23 cellular contexts compared by ENCODE assay signal in genomic region chr6:31948306-31948705, GRCh38. TPM values are rescaled to one million over a fixed set of nuclear protein-coding genes. Genes with fewer than 3 reads are reported as not detected.
"Had no signal": no experiment of that assay in that cellular context is flagged by ENCODE, and none has a peak within 500 bp of the region (broad histone marks: within the 10 kb centered on the region; RNA-seq: fewer than 3 reads in every experiment).

No MANE protein-coding gene starts in this region.

- H3K36me3 Mint-ChIP-seq: natural killer cell had no signal

- FAIRE-seq: endothelial cell of umbilical vein, keratinocyte had no signal

- H3K4me1 Mint-ChIP-seq: central memory CD8-positive, alpha-beta T cell had no signal

- H3K4me2 ChIP-seq: hepatocyte, smooth muscle cell had no signal

- H3K4me3 ChIP-seq: body of pancreas, esophagus squamous epithelium, hepatocyte, smooth muscle cell had no signal

- H3K27ac ChIP-seq: body of pancreas, hepatocyte had no signal

- H3K9me3 ChIP-seq: body of pancreas, esophagus squamous epithelium had no signal

- H3K27ac Mint-ChIP-seq: activated CD4-positive, alpha-beta memory T cell treated with anti-CD3 and anti-CD28 coated beads, Interleukin-2, amount 10 ng/mL, durations not matched to agents 7 days and 5 days; activated CD4-positive, alpha-beta T cell treated with anti-CD3 and anti-CD28 coated beads for 36 hours; activated naive CD4-positive, alpha-beta T cell treated with anti-CD3 and anti-CD28 coated beads, Interleukin-2, amount 50 U/mL, for 24 hours; activated T-cell treated with anti-CD3 and anti-CD28 coated beads, Interleukin-2, amount 50 U/mL, for 24 hours; progenitor cell of endocrine pancreas; stimulated activated naive CD8-positive, alpha-beta T cell treated with anti-CD3 and anti-CD28 coated beads, Interleukin-15, Interleukin-2, amounts not matched to agents 100 ng/mL and 50 ng/mL, for 24 hours; T-helper 1 cell treated with Interleukin-12 subunit alpha and Interleukin-12 subunit beta and Interleukin-4 antibody, amounts not matched to agents 30 μg/mL and 1 μg/mL, for 36 hours had no signal

- H3K27me3 ChIP-seq: body of pancreas, hepatocyte had no signal

- H3K4me3 Mint-ChIP-seq: activated CD4-positive, alpha-beta memory T cell treated with anti-CD3 and anti-CD28 coated beads, Interleukin-2, amount 10 ng/mL, durations not matched to agents 7 days and 5 days; activated CD4-positive, alpha-beta T cell treated with anti-CD3 and anti-CD28 coated beads for 36 hours; activated naive CD4-positive, alpha-beta T cell treated with anti-CD3 and anti-CD28 coated beads, Interleukin-2, amount 50 U/mL, for 24 hours; activated T-cell treated with anti-CD3 and anti-CD28 coated beads, Interleukin-2, amount 50 U/mL, for 24 hours; central memory CD8-positive, alpha-beta T cell; natural killer cell; stimulated activated naive CD8-positive, alpha-beta T cell treated with anti-CD3 and anti-CD28 coated beads, Interleukin-15, Interleukin-2, amounts not matched to agents 100 ng/mL and 50 ng/mL, for 24 hours; T-helper 1 cell treated with Interleukin-12 subunit alpha and Interleukin-12 subunit beta and Interleukin-4 antibody, amounts not matched to agents 30 μg/mL and 1 μg/mL, for 36 hours; type B pancreatic cell had no signal

- H2AFZ ChIP-seq: hepatocyte had no signal

- H3K9me3 Mint-ChIP-seq: activated CD4-positive, alpha-beta memory T cell treated with anti-CD3 and anti-CD28 coated beads, Interleukin-2, amount 10 ng/mL, durations not matched to agents 7 days and 5 days; activated naive CD4-positive, alpha-beta T cell treated with anti-CD3 and anti-CD28 coated beads, Interleukin-2, amount 50 U/mL, for 24 hours; activated T-cell treated with anti-CD3 and anti-CD28 coated beads, Interleukin-2, amount 50 U/mL, for 24 hours; central memory CD8-positive, alpha-beta T cell; natural killer cell; stimulated activated naive CD8-positive, alpha-beta T cell treated with anti-CD3 and anti-CD28 coated beads, Interleukin-15, Interleukin-2, amounts not matched to agents 100 ng/mL and 50 ng/mL, for 24 hours; T-helper 1 cell treated with Interleukin-12 subunit alpha and Interleukin-12 subunit beta and Interleukin-4 antibody, amounts not matched to agents 30 μg/mL and 1 μg/mL, for 36 hours; type B pancreatic cell had no signal

- H3K27me3 Mint-ChIP-seq: activated CD4-positive, alpha-beta T cell treated with anti-CD3 and anti-CD28 coated beads for 36 hours; activated naive CD4-positive, alpha-beta T cell treated with anti-CD3 and anti-CD28 coated beads, Interleukin-2, amount 50 U/mL, for 24 hours; stimulated activated naive CD8-positive, alpha-beta T cell treated with anti-CD3 and anti-CD28 coated beads, Interleukin-15, Interleukin-2, amounts not matched to agents 100 ng/mL and 50 ng/mL, for 24 hours had no signal

- ATAC-seq: activated CD4-positive, alpha-beta T cell treated with anti-CD3 and anti-CD28 coated beads for 36 hours; body of pancreas; left lobe of liver; natural killer cell; right cardiac atrium had no signal

- DNase-seq: activated CD4-positive, alpha-beta memory T cell treated with anti-CD3 and anti-CD28 coated beads, Interleukin-2, amount 10 ng/mL, durations not matched to agents 7 days and 5 days; activated CD4-positive, alpha-beta T cell treated with anti-CD3 and anti-CD28 coated beads for 36 hours; activated effector memory CD4-positive, alpha-beta T cell treated with Interleukin-2 at 50 U/mL for 16 hours; activated T-cell treated with anti-CD3 and anti-CD28 coated beads, Interleukin-2, amount 50 U/mL, for 24 hours; body of pancreas; cortex of kidney; effector CD4-positive, alpha-beta T cell; esophagus squamous epithelium; natural killer cell; nucleus accumbens; right cardiac atrium had no signal

RNA-seq across cellular contexts. Expression of gene CFB, which starts 2.4 kb away (rescaled TPM):
- total RNA-seq: smooth muscle cell had no signal

RNA-seq across cellular contexts. Expression of gene C2, which starts 20.8 kb away (rescaled TPM):
- total RNA-seq: glomerular endothelial cell, smooth muscle cell had no signal
- polyA plus RNA-seq: endothelial cell of umbilical vein, keratinocyte had no signal
